Comparison of ENCODE assay signal across 24 cellular contexts in genomic region chr7:25244193-25244592, GRCh38. TPM values are rescaled to one million over a fixed set of nuclear protein-coding genes. Genes with fewer than 3 reads are reported as not detected.
"Had no signal": no experiment of that assay in that cellular context is flagged by ENCODE, and none has a peak within 500 bp of the region (broad histone marks: within the 10 kb centered on the region; RNA-seq: fewer than 3 reads in every experiment).

No MANE protein-coding gene starts in this region.

- H3K4me3 Mint-ChIP-seq: activated B cell treated with CpG ODN at 0.5 μM for 24 hours; activated CD4-positive, alpha-beta memory T cell treated with anti-CD3 and anti-CD28 coated beads for 36 hours; activated T-helper 1 cell treated with anti-CD3 and anti-CD28 coated beads, Interleukin-12 subunit alpha, Interleukin-12 subunit beta, Interleukin-2, Interleukin-4 antibody, amounts not matched to agents 30 ng/mL and 10 ng/mL and 1 ng/mL, durations not matched to agents 14 hours and 24 hours and 36 hours; effector memory CD8-positive, alpha-beta T cell; natural killer cell; T-helper 2 cell treated with Interferon-gamma antibody and Interleukin-4, amounts not matched to agents 5 μg/mL and 100 μg/mL, for 36 hours had no signal

- H3K27me3 ChIP-seq: cardiac muscle cell, tibial nerve had no signal

- H3K36me3 ChIP-seq: cardiac muscle cell, tibial nerve had no signal

- H3K27ac Mint-ChIP-seq: activated B cell treated with CpG ODN at 0.5 μM for 24 hours; activated CD4-positive, alpha-beta memory T cell treated with anti-CD3 and anti-CD28 coated beads for 36 hours; activated naive CD4-positive, alpha-beta T cell treated with anti-CD3 and anti-CD28 coated beads, Interleukin-2, amount 50 U/mL, for 72 hours; activated T-helper 1 cell treated with anti-CD3 and anti-CD28 coated beads, Interleukin-12 subunit alpha, Interleukin-12 subunit beta, Interleukin-2, Interleukin-4 antibody, amounts not matched to agents 30 ng/mL and 10 ng/mL and 1 ng/mL, durations not matched to agents 14 hours and 24 hours and 36 hours; effector memory CD8-positive, alpha-beta T cell; natural killer cell; T-helper 2 cell treated with Interferon-gamma antibody and Interleukin-4, amounts not matched to agents 5 μg/mL and 100 μg/mL, for 36 hours had no signal

- H3K4me1 ChIP-seq: foreskin keratinocyte had no signal

- ATAC-seq: activated naive CD4-positive, alpha-beta T cell treated with anti-CD3 and anti-CD28 coated beads, Interleukin-2, amount 50 U/mL, for 72 hours; effector memory CD8-positive, alpha-beta T cell; foreskin keratinocyte; natural killer cell had no signal

- H3K27ac ChIP-seq: cardiac muscle cell, foreskin keratinocyte, tibial nerve had no signal

- H3K4me3 ChIP-seq: cardiac muscle cell, tibial nerve had no signal

- H3K4me1 Mint-ChIP-seq: activated B cell treated with CpG ODN at 0.5 μM for 24 hours, natural killer cell had no signal

- H3K36me3 Mint-ChIP-seq: activated CD4-positive, alpha-beta memory T cell treated with anti-CD3 and anti-CD28 coated beads for 36 hours; activated naive CD4-positive, alpha-beta T cell treated with anti-CD3 and anti-CD28 coated beads, Interleukin-2, amount 50 U/mL, for 72 hours; natural killer cell had no signal

- DNase-seq: activated B cell treated with CpG ODN at 0.5 μM for 24 hours; activated CD4-positive, alpha-beta memory T cell treated with anti-CD3 and anti-CD28 coated beads for 36 hours; activated CD4-positive, alpha-beta T cell treated with anti-CD3 and anti-CD28 coated beads for 4 hours; activated gamma-delta T cell treated with Interleukin-2 at 50 U/mL for 16 hours; activated T-cell treated with anti-CD3 and anti-CD28 coated beads for 4 hours; effector memory CD8-positive, alpha-beta T cell; foreskin keratinocyte; head of caudate nucleus; mesenchymal stem cell; natural killer cell; occipital lobe; retina; stimulated activated CD4-positive, alpha-beta T cell treated with anti-CD3 and anti-CD28 coated beads, Interleukin-12 subunit alpha, Interleukin-12 subunit beta, amount 100 ng/mL, for 4 hours; stimulated activated CD4-positive, alpha-beta T cell treated with anti-CD3 and anti-CD28 coated beads, Interleukin-1b, Interleukin-23, amount 100 ng/mL, for 48 hours; stimulated activated CD8-positive, alpha-beta memory T cell treated with anti-CD3 and anti-CD28 coated beads, Interleukin-4, amount 100 ng/mL, for 48 hours; stimulated activated naive CD4-positive, alpha-beta T cell had no signal

- H3K9me3 Mint-ChIP-seq: activated B cell treated with CpG ODN at 0.5 μM for 24 hours; activated CD4-positive, alpha-beta memory T cell treated with anti-CD3 and anti-CD28 coated beads for 36 hours; activated naive CD4-positive, alpha-beta T cell treated with anti-CD3 and anti-CD28 coated beads, Interleukin-2, amount 50 U/mL, for 72 hours; activated T-helper 1 cell treated with anti-CD3 and anti-CD28 coated beads, Interleukin-12 subunit alpha, Interleukin-12 subunit beta, Interleukin-2, Interleukin-4 antibody, amounts not matched to agents 30 ng/mL and 10 ng/mL and 1 ng/mL, durations not matched to agents 14 hours and 24 hours and 36 hours; effector memory CD8-positive, alpha-beta T cell; natural killer cell; T-helper 2 cell treated with Interferon-gamma antibody and Interleukin-4, amounts not matched to agents 5 μg/mL and 100 μg/mL, for 36 hours had no signal

RNA-seq across cellular contexts. Expression of gene NPVF, which starts 15.9 kb away (rescaled TPM):
- total RNA-seq: activated B cell treated with CpG ODN at 0.5 μM for 24 hours; activated CD4-positive, alpha-beta memory T cell treated with anti-CD3 and anti-CD28 coated beads for 36 hours; activated naive CD4-positive, alpha-beta T cell treated with anti-CD3 and anti-CD28 coated beads, Interleukin-2, amount 50 U/mL, for 72 hours; activated T-helper 1 cell treated with anti-CD3 and anti-CD28 coated beads, Interleukin-12 subunit alpha, Interleukin-12 subunit beta, Interleukin-2, Interleukin-4 antibody, amounts not matched to agents 30 ng/mL and 10 ng/mL and 1 ng/mL, durations not matched to agents 14 hours and 24 hours and 36 hours; cardiac muscle cell; dermis microvascular lymphatic vessel endothelial cell; foreskin keratinocyte; lower leg skin; natural killer cell; occipital lobe; posterior vena cava; tibial nerve had no signal
- polyA plus RNA-seq: cardiac muscle cell, foreskin keratinocyte had no signal
